ENCODE assay signal across 7 cellular contexts in genomic region chr16:33601029-33601428, GRCh38.
A peak's percentile ranks its signal among the peaks of the same experiment; 100 is the strongest.
ATAC-seq lines count a peak whose summit lies in the region.
"Not testable (repeated sequence)": the region's sequence is repeated elsewhere in the genome, so short reads cannot be mapped to it uniquely, and the experiment has no call there.

No MANE protein-coding gene starts in this region.

- ATAC-seq in GM18909 (IDR thresholded peaks at IDR 0.05; ENCODE audit: poor library complexity, unreplicated experiment) (peak; percentile 56), GM19467 (IDR thresholded peaks at IDR 0.05; ENCODE audit: unreplicated experiment) (peak; percentile 59), GM21576 (IDR thresholded peaks at IDR 0.05; ENCODE audit: unreplicated experiment) (peak; percentile 71), HG02763 (IDR thresholded peaks at IDR 0.05; ENCODE audit: unreplicated experiment) (peak; percentile 55), HG03103 (IDR thresholded peaks at IDR 0.05; ENCODE audit: low read depth, unreplicated experiment) (peak; percentile 76), HG03558 (IDR thresholded peaks at IDR 0.05; ENCODE audit: extremely low read depth, unreplicated experiment) (peak; percentile 65)
- peak; percentile 60 for ATAC-seq in stimulated activated memory B cell treated with anti-CD40 and anti-IgM and Interleukin-4, amounts not matched to agents 10 μg/mL and 1 μg/mL and 100 μg/mL, for 72 hours

- H3K9me3 Mint-ChIP-seq in stimulated activated memory B cell treated with anti-CD40 and anti-IgM and Interleukin-4, amounts not matched to agents 10 μg/mL and 1 μg/mL and 100 μg/mL, for 72 hours = not testable (repeated sequence)

- H3K4me3 Mint-ChIP-seq in stimulated activated memory B cell treated with anti-CD40 and anti-IgM and Interleukin-4, amounts not matched to agents 10 μg/mL and 1 μg/mL and 100 μg/mL, for 72 hours = not testable (repeated sequence)

- not testable (repeated sequence) for H3K36me3 Mint-ChIP-seq in stimulated activated memory B cell treated with anti-CD40 and anti-IgM and Interleukin-4, amounts not matched to agents 10 μg/mL and 1 μg/mL and 100 μg/mL, for 72 hours

- not testable (repeated sequence) for H3K4me1 Mint-ChIP-seq in stimulated activated memory B cell treated with anti-CD40 and anti-IgM and Interleukin-4, amounts not matched to agents 10 μg/mL and 1 μg/mL and 100 μg/mL, for 72 hours

- not testable (repeated sequence) for H3K27ac Mint-ChIP-seq in stimulated activated memory B cell treated with anti-CD40 and anti-IgM and Interleukin-4, amounts not matched to agents 10 μg/mL and 1 μg/mL and 100 μg/mL, for 72 hours

- not testable (repeated sequence) for H3K27me3 Mint-ChIP-seq in stimulated activated memory B cell treated with anti-CD40 and anti-IgM and Interleukin-4, amounts not matched to agents 10 μg/mL and 1 μg/mL and 100 μg/mL, for 72 hours

Comparison
In these comparisons a context has a peak if more than half of its experiments do, and no peak if none do; other contexts are left out.
1. Peak in every context shown above with its lines: ATAC-seq.